ENCODE assay signal across 14 cellular contexts in the genomic region with DNA sequence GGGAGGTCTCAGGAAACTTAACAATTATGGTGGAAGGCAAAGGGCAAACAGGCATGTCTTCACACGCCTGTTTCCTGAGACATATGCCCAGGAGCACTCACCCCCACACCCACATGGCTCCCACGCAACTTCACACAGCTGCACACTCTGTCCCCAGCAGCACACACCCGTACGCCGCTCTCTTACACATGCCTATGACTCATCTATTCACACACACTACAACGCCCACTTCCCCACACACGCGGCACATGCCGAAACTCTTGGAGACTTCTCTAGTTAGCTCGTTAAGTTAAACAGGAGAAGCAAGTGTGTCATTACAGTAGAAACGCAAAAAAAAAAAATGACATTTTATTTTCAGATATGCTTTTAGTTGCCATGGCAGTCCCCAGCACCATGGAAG. TPM values are rescaled to one million over a fixed set of nuclear protein-coding genes. Genes with fewer than 3 reads are reported as not detected.
DNase-seq lines count a peak whose midpoint lies in the region; ATAC-seq and TF ChIP-seq lines count a peak whose summit lies in the region.
"Had no signal": no experiment of that assay in that cellular context is flagged by ENCODE, and none has a peak within 500 bp of the region (broad histone marks: within the 10 kb centered on the region; RNA-seq: fewer than 3 reads in every experiment).

No MANE protein-coding gene starts in this region.

- ATAC-seq in GM19372 (IDR thresholded peaks at IDR 0.05; ENCODE audit: low read depth, unreplicated experiment) (peak; percentile 49), RWPE2 (ENCODE audit: low read depth) (peak; percentile 50; the same call in 2 of the 3 replicates), left lung (peak; percentile 83)

- H3K4me1 ChIP-seq in RWPE2 (ENCODE audit: insufficient read depth, poor library complexity, severe bottlenecking) (no peaks in the 10 kb centered on the region), left lung (no peaks in the 10 kb centered on the region), tibial artery (no peaks in the 10 kb centered on the region), BE2C (no peaks in the 10 kb centered on the region)
- H3K4me1 ChIP-seq: adrenal gland had no signal

- no peaks in the 10 kb centered on the region for H3K27me3 ChIP-seq in RWPE2 (ENCODE audit: insufficient read depth, poor library complexity, severe bottlenecking)
- H3K27me3 ChIP-seq in left lung: no peaks in the 10 kb centered on the region
- H3K27me3 ChIP-seq in tibial artery: no peaks in the 10 kb centered on the region
- H3K27me3 ChIP-seq in BE2C: no peaks in the 10 kb centered on the region; the same call in 1 of the 2 replicates
- H3K27me3 ChIP-seq: adrenal gland had no signal

- DNase-seq in COLO829 (ENCODE audit: low spot score): peak; percentile 59
- no peak for DNase-seq in RWPE2 (ENCODE audit: low spot score)
- DNase-seq in left lung: peak in 1 of 2 donors; percentile 70
- DNase-seq in tibial artery: no peak
- no peak for DNase-seq in SHP77 (lab: John Stamatoyannopoulos, UW)
- DNase-seq in DMS153 (lab: John Stamatoyannopoulos, UW): no peak
- no peak for DNase-seq in BE2C
- DNase-seq: activated B cell treated with CpG ODN at 0.5 μM for 24 hours, adrenal gland, DMS79 treated with DMSO at 0.1 percent for 48 hours, kidney, PC-9 had no signal

- TF ChIP-seq CTCF in RWPE2 (IDR thresholded peaks at IDR 0.05; ENCODE audit: poor library complexity, severe bottlenecking) (no peak), left lung (IDR thresholded peaks at IDR 0.05) (no peak), tibial artery (IDR thresholded peaks at IDR 0.05) (no peak), BE2C (IDR thresholded peaks at IDR 0.05; ENCODE audit: low read depth, low read length) (no peak)

- no peaks in the 10 kb centered on the region for H3K36me3 ChIP-seq in RWPE2 (ENCODE audit: low read depth)
- no peaks in the 10 kb centered on the region for H3K36me3 ChIP-seq in left lung
- no peaks in the 10 kb centered on the region for H3K36me3 ChIP-seq in tibial artery
- H3K36me3 ChIP-seq in BE2C: no peaks in the 10 kb centered on the region
- H3K36me3 ChIP-seq: adrenal gland had no signal

- intact Hi-C loops in left lung (cut with DNase I) (no loop called here), tibial artery (cut with DNase I; ENCODE audit: low total_unique reads) (no loop called here)

- H3K9me3 ChIP-seq in RWPE2 (ENCODE audit: severe bottlenecking) (peaks cover 2% of the 10 kb centered on the region), left lung (no peaks in the 10 kb centered on the region), tibial artery (peaks cover 0 to 4% (median 0%) of the 10 kb centered on the region in 3 donors), BE2C (no peaks in the 10 kb centered on the region)
- H3K9me3 ChIP-seq: adrenal gland had no signal

- H3K27ac ChIP-seq in RWPE2 (ENCODE audit: poor library complexity, severe bottlenecking) (no peak overlapping the region), left lung (no peak overlapping the region), tibial artery (no peak overlapping the region)
- H3K27ac ChIP-seq: adrenal gland, PC-9 had no signal

- H3K4me3 ChIP-seq in RWPE2 (ENCODE audit: severe bottlenecking) (no peak overlapping the region), left lung (no peak overlapping the region), tibial artery (no peak overlapping the region), BE2C (ENCODE audit: low read depth, low read length) (no peak overlapping the region)
- H3K4me3 ChIP-seq: adrenal gland, PC-9 had no signal

RNA-seq across cellular contexts. Expression of a gene that starts 6.7 kb away (rescaled TPM):
- not detected for total RNA-seq in left lung
- 0.37 TPM for polyA plus RNA-seq in BE2C (2012; ENCODE audit: insufficient read depth, insufficient read length, low read depth)
- total RNA-seq: activated B cell treated with CpG ODN at 0.5 μM for 24 hours, endothelial cell of umbilical vein, kidney, PC-9 had no signal
- polyA plus RNA-seq: endothelial cell of umbilical vein had no signal
